In genomic region chr11:34380696-34381095, GRCh38 we compare ENCODE assay signal across 16 cellular contexts. TPM values are rescaled to one million over a fixed set of nuclear protein-coding genes. Genes with fewer than 3 reads are reported as not detected.
A peak's percentile ranks its signal among the peaks of the same experiment; 100 is the strongest.
DNase-seq lines count a peak whose midpoint lies in the region; ATAC-seq lines count a peak whose summit lies in the region.
"Had no signal": no experiment of that assay in that cellular context is flagged by ENCODE, and none has a peak within 500 bp of the region (broad histone marks: within the 10 kb centered on the region; RNA-seq: fewer than 3 reads in every experiment).

No MANE protein-coding gene starts in this region.

- DNase-seq in 8988T (peak; percentile 23), GM04504 (ENCODE audit: low read depth) (peak; percentile 60), RKO (ENCODE audit: low spot score) (peak; percentile 97), NCI-H748 treated with DMSO at 0.1 percent for 48 hours (lab: John Stamatoyannopoulos, UW) (no peak)
- DNase-seq in natural killer cell treated with Interleukin-12 subunit alpha and Interleukin-12 subunit beta and Interleukin-15 and Interleukin-18, amount 100 ng/mL, for 72 hours (ENCODE audit: low spot score), result no peak
- DNase-seq: activated CD4-positive, alpha-beta memory T cell treated with anti-CD3 and anti-CD28 coated beads, Interleukin-2, amount 10 ng/mL, durations not matched to agents 7 days and 5 days; activated effector memory CD4-positive, alpha-beta T cell treated with anti-CD3 and anti-CD28 coated beads, Interleukin-2, amount 50 U/mL, for 16 hours; body of pancreas; effector memory CD4-positive, alpha-beta T cell; KG1; NCI-H2029; NCI-H69; stimulated activated CD4-positive, alpha-beta T cell treated with anti-CD3 and anti-CD28 coated beads, Interleukin-15, amount 100 ng/mL, for 24 hours had no signal

- peaks cover 10% of the 10 kb centered on the region for H3K36me3 Mint-ChIP-seq in natural killer cell treated with Interleukin-12 subunit alpha and Interleukin-12 subunit beta and Interleukin-15 and Interleukin-18, amount 100 ng/mL, for 72 hours

- no peak overlapping the region for H3K27ac Mint-ChIP-seq in natural killer cell treated with Interleukin-12 subunit alpha and Interleukin-12 subunit beta and Interleukin-15 and Interleukin-18, amount 100 ng/mL, for 72 hours
- H3K27ac Mint-ChIP-seq: activated CD4-positive, alpha-beta memory T cell treated with anti-CD3 and anti-CD28 coated beads, Interleukin-2, amount 10 ng/mL, durations not matched to agents 7 days and 5 days had no signal

- peaks cover 10 to 14% of the 10 kb centered on the region in 2 donors for H3K27me3 Mint-ChIP-seq in natural killer cell treated with Interleukin-12 subunit alpha and Interleukin-12 subunit beta and Interleukin-15 and Interleukin-18, amount 100 ng/mL, for 72 hours

- peaks cover 0 to 4% of the 10 kb centered on the region in 2 donors for H3K4me1 Mint-ChIP-seq in natural killer cell treated with Interleukin-12 subunit alpha and Interleukin-12 subunit beta and Interleukin-15 and Interleukin-18, amount 100 ng/mL, for 72 hours (ENCODE audit: low read depth in 2 of 2)
- H3K4me1 Mint-ChIP-seq: activated CD4-positive, alpha-beta memory T cell treated with anti-CD3 and anti-CD28 coated beads, Interleukin-2, amount 10 ng/mL, durations not matched to agents 7 days and 5 days had no signal

- no peak overlapping the region for H3K4me3 Mint-ChIP-seq in natural killer cell treated with Interleukin-12 subunit alpha and Interleukin-12 subunit beta and Interleukin-15 and Interleukin-18, amount 100 ng/mL, for 72 hours
- H3K4me3 Mint-ChIP-seq: activated CD4-positive, alpha-beta memory T cell treated with anti-CD3 and anti-CD28 coated beads, Interleukin-2, amount 10 ng/mL, durations not matched to agents 7 days and 5 days had no signal

- H3K9me3 Mint-ChIP-seq in natural killer cell treated with Interleukin-12 subunit alpha and Interleukin-12 subunit beta and Interleukin-15 and Interleukin-18, amount 100 ng/mL, for 72 hours, result peaks cover 6% of the 10 kb centered on the region

- ATAC-seq in esophagus mucosa, result peak; percentile 41
- no peak for ATAC-seq in GM21367 (IDR thresholded peaks at IDR 0.05; ENCODE audit: unreplicated experiment)
- no peak for ATAC-seq in natural killer cell treated with Interleukin-12 subunit alpha and Interleukin-12 subunit beta and Interleukin-15 and Interleukin-18, amount 100 ng/mL, for 72 hours
- ATAC-seq in GM19395 (IDR thresholded peaks at IDR 0.05; ENCODE audit: unreplicated experiment), result no peak
- ATAC-seq: body of pancreas had no signal

RNA-seq across cellular contexts. Expression of gene ABTB2, which starts 22.9 kb away (rescaled TPM):
- total RNA-seq in esophagus mucosa, result 3.4 TPM
- total RNA-seq in natural killer cell treated with Interleukin-12 subunit alpha and Interleukin-12 subunit beta and Interleukin-15 and Interleukin-18, amount 100 ng/mL, for 72 hours, result 10 to 100 TPM; 12.2 to 30.3 TPM

RNA-seq across cellular contexts. Expression of gene CAT, which starts 58.0 kb away (rescaled TPM):
- total RNA-seq in esophagus mucosa, result 19.3 TPM
- total RNA-seq in natural killer cell treated with Interleukin-12 subunit alpha and Interleukin-12 subunit beta and Interleukin-15 and Interleukin-18, amount 100 ng/mL, for 72 hours, result 10 to 100 TPM; 11.2 to 22.2 TPM

Comparison
In these comparisons a context has a peak if more than half of its experiments do, and no peak if none do; other contexts are left out.
1. DNase-seq: peak in 8988T (single experiment), GM04504 (single experiment) and RKO (single experiment); none in natural killer cell treated with Interleukin-12 subunit alpha and Interleukin-12 subunit beta and Interleukin-15 and Interleukin-18, amount 100 ng/mL, for 72 hours (single experiment) and NCI-H748 treated with DMSO at 0.1 percent for 48 hours (single experiment).